Comparison of ENCODE assay signal across 23 cellular contexts in the genomic region with DNA sequence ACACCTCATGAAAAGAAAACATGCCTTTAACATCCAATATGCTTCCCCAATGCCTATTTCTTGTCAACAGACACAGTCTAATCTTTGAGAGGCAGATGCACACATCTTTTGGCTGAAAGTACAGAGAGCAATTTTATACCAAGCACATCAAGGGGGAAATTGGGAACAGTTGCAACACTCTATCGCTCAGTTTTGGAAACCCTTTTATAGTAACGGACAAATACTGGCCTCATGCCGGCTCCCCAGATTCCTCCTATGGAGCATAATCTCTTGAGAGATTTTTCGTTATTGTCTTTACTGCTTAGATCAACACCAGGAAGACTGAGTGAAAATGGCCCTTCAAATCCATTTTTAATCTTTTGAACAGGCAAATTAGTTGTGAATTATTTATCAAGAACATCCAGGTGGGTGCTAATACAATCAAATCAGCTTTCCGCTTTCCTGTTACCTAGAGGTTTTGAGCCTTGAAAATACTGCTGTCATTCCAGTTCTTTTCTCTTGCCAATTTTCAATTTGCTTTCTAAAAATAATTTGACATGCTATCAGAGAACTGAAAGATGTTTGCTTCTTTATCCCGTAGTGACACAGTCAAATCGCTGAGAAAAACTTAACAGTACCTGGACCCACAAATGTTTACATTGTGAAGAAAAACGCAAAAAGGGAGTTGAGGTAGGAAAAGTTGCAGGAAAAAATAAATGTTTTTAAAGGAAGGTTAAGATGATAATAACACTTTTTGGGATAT.
"Had no signal": no experiment of that assay in that cellular context is flagged by ENCODE, and none has a peak within 500 bp of the region (broad histone marks: within the 10 kb centered on the region; RNA-seq: fewer than 3 reads in every experiment).

No MANE protein-coding gene starts in this region.

- H3K4me1 ChIP-seq: Peyer's patch had no signal

- H3K4me1 Mint-ChIP-seq: activated naive CD4-positive, alpha-beta T cell treated with anti-CD3 and anti-CD28 coated beads, Interleukin-2, amount 50 U/mL, for 24 hours; central memory CD8-positive, alpha-beta T cell had no signal

- H3K27ac ChIP-seq: body of pancreas, KMS-11, Peyer's patch, RWPE1 had no signal

- H3K4me2 ChIP-seq: KMS-11 had no signal

- H3K36me3 Mint-ChIP-seq: activated naive CD4-positive, alpha-beta T cell treated with anti-CD3 and anti-CD28 coated beads, Interleukin-2, amount 50 U/mL, for 24 hours had no signal

- H3K9ac ChIP-seq: KMS-11 had no signal

- H3K9me3 Mint-ChIP-seq: activated naive CD4-positive, alpha-beta T cell treated with anti-CD3 and anti-CD28 coated beads, Interleukin-2, amount 50 U/mL, for 24 hours; activated T-cell treated with anti-CD3 and anti-CD28 coated beads, Interleukin-2, amount 50 U/mL, for 24 hours; activated T-helper 1 cell treated with anti-CD3 and anti-CD28 coated beads, Interleukin-12 subunit alpha, Interleukin-12 subunit beta, Interleukin-2, Interleukin-4 antibody, amounts not matched to agents 30 ng/mL and 10 ng/mL and 1 ng/mL, durations not matched to agents 14 hours and 24 hours and 36 hours; central memory CD8-positive, alpha-beta T cell; T-helper 1 cell treated with Interleukin-12 subunit alpha and Interleukin-12 subunit beta and Interleukin-4 antibody, amounts not matched to agents 30 μg/mL and 1 μg/mL, for 36 hours had no signal

- H3K4me3 Mint-ChIP-seq: activated CD8-positive, alpha-beta T cell treated with anti-CD3 and anti-CD28 coated beads, Interleukin-2, amount 10 ng/mL, durations not matched to agents 7 days and 5 days; activated naive CD4-positive, alpha-beta T cell treated with anti-CD3 and anti-CD28 coated beads, Interleukin-2, amount 50 U/mL, for 24 hours; activated T-cell treated with anti-CD3 and anti-CD28 coated beads, Interleukin-2, amount 50 U/mL, for 24 hours; activated T-helper 1 cell treated with anti-CD3 and anti-CD28 coated beads, Interleukin-12 subunit alpha, Interleukin-12 subunit beta, Interleukin-2, Interleukin-4 antibody, amounts not matched to agents 30 ng/mL and 10 ng/mL and 1 ng/mL, durations not matched to agents 14 hours and 24 hours and 36 hours; central memory CD8-positive, alpha-beta T cell; T-helper 1 cell treated with Interleukin-12 subunit alpha and Interleukin-12 subunit beta and Interleukin-4 antibody, amounts not matched to agents 30 μg/mL and 1 μg/mL, for 36 hours had no signal

- H3K27me3 ChIP-seq: body of pancreas, Peyer's patch had no signal

- FAIRE-seq: bronchial epithelial cell had no signal

- ATAC-seq: activated CD4-positive, CD25-positive, alpha-beta regulatory T cell treated with anti-CD3 and anti-CD28 coated beads, Interleukin-2, amount 50 U/mL, for 24 hours; activated CD8-positive, alpha-beta T cell treated with anti-CD3 and anti-CD28 coated beads, Interleukin-2, amount 10 ng/mL, durations not matched to agents 7 days and 5 days; body of pancreas had no signal

- H3K4me3 ChIP-seq: body of pancreas, Peyer's patch had no signal

- H3K36me3 ChIP-seq: Peyer's patch had no signal

- DNase-seq: activated CD4-positive, alpha-beta T cell treated with anti-CD3 and anti-CD28 coated beads for 4 hours; activated CD8-positive, alpha-beta T cell treated with anti-CD3 and anti-CD28 coated beads, Interleukin-2, amount 10 ng/mL, durations not matched to agents 7 days and 5 days; activated effector memory CD4-positive, alpha-beta T cell treated with Interleukin-2 at 50 U/mL for 16 hours; activated naive CD4-positive, alpha-beta T cell; activated T-cell treated with anti-CD3 and anti-CD28 coated beads, Interleukin-2, amount 50 U/mL, for 24 hours; aorta; body of pancreas; NCI-H146; NCI-H187 treated with DMSO at 0.1 percent for 48 hours; NCI-H2081 treated with DMSO at 0.1 percent for 48 hours; NCI-H524; NCI-H748 treated with DMSO at 0.1 percent for 48 hours; NK-92 treated with Interleukin-12 subunit alpha and Interleukin-12 subunit beta, amount 100 ng/mL, for 24 hours; Peyer's patch; SHP77 treated with DMSO at 0.1 percent for 48 hours had no signal

- H3K27ac Mint-ChIP-seq: activated CD8-positive, alpha-beta T cell treated with anti-CD3 and anti-CD28 coated beads, Interleukin-2, amount 10 ng/mL, durations not matched to agents 7 days and 5 days; activated naive CD4-positive, alpha-beta T cell treated with anti-CD3 and anti-CD28 coated beads, Interleukin-2, amount 50 U/mL, for 24 hours; activated T-cell treated with anti-CD3 and anti-CD28 coated beads, Interleukin-2, amount 50 U/mL, for 24 hours; activated T-helper 1 cell treated with anti-CD3 and anti-CD28 coated beads, Interleukin-12 subunit alpha, Interleukin-12 subunit beta, Interleukin-2, Interleukin-4 antibody, amounts not matched to agents 30 ng/mL and 10 ng/mL and 1 ng/mL, durations not matched to agents 14 hours and 24 hours and 36 hours; T-helper 1 cell treated with Interleukin-12 subunit alpha and Interleukin-12 subunit beta and Interleukin-4 antibody, amounts not matched to agents 30 μg/mL and 1 μg/mL, for 36 hours had no signal

- H3K9me3 ChIP-seq: body of pancreas, Peyer's patch had no signal
